3 cellular contexts compared by ENCODE assay signal in the genomic region with DNA sequence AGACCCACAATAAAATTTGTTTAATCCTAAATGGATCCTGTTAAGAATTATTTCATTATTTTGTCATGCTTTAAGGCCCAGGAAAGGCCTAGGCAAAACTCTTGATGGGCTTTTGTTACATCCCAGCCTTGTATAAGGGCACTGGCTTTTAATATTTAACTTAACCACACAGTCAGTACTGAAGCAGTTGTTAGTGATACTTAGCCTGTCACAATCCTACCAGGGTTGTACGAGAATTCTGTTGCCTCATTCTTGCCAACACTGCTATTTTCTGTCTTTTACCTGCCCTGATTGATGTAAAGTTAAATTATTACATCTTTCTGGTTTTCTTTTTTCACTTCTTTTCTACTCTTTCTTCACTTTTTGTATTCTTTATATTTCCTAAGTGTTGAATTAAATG.
TF ChIP-seq lines count a peak whose summit lies in the region.

No MANE protein-coding gene starts in this region.

TF ChIP-seq in GM12878, 131 proteins besides CTCF, POLR2A, EP300 and RAD21:
- peak; percentile 69; the same call in 1 of the 2 replicates for TF ChIP-seq ZNF24 (IDR thresholded peaks at IDR 0.05)
- TF ChIP-seq PAX5 (IDR thresholded peaks at IDR 0.05; ENCODE audit: borderline replicate concordance, low read depth, low read length): no peak

TF ChIP-seq in HepG2, 621 proteins besides CTCF, POLR2A, EP300 and RAD21 (continues in another document):
- TF ChIP-seq, protein P1, sequence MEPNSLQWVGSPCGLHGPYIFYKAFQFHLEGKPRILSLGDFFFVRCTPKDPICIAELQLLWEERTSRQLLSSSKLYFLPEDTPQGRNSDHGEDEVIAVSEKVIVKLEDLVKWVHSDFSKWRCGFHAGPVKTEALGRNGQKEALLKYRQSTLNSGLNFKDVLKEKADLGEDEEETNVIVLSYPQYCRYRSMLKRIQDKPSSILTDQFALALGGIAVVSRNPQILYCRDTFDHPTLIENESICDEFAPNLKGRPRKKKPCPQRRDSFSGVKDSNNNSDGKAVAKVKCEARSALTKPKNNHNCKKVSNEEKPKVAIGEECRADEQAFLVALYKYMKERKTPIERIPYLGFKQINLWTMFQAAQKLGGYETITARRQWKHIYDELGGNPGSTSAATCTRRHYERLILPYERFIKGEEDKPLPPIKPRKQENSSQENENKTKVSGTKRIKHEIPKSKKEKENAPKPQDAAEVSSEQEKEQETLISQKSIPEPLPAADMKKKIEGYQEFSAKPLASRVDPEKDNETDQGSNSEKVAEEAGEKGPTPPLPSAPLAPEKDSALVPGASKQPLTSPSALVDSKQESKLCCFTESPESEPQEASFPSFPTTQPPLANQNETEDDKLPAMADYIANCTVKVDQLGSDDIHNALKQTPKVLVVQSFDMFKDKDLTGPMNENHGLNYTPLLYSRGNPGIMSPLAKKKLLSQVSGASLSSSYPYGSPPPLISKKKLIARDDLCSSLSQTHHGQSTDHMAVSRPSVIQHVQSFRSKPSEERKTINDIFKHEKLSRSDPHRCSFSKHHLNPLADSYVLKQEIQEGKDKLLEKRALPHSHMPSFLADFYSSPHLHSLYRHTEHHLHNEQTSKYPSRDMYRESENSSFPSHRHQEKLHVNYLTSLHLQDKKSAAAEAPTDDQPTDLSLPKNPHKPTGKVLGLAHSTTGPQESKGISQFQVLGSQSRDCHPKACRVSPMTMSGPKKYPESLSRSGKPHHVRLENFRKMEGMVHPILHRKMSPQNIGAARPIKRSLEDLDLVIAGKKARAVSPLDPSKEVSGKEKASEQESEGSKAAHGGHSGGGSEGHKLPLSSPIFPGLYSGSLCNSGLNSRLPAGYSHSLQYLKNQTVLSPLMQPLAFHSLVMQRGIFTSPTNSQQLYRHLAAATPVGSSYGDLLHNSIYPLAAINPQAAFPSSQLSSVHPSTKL (CRISPR knock-in tag; IDR thresholded peaks at IDR 0.05): 0 out of 2 replicates have a peak, but pooled peaks have one; percentile 27
- 0 out of 2 replicates have a peak, but pooled peaks have one; percentile 29 for TF ChIP-seq ZNF12 (CRISPR knock-in tag; IDR thresholded peaks at IDR 0.05)
- TF ChIP-seq GATAD2A (CRISPR knock-in tag; IDR thresholded peaks at IDR 0.05): peak; percentile 44; the same call in 1 of the 2 replicates
- peak; percentile 69 for TF ChIP-seq CEBPG (CRISPR knock-in tag; IDR thresholded peaks at IDR 0.05)
- no peak for TF ChIP-seq ZNF768 (CRISPR knock-in tag; IDR thresholded peaks at IDR 0.05)
- TF ChIP-seq, protein P2, sequence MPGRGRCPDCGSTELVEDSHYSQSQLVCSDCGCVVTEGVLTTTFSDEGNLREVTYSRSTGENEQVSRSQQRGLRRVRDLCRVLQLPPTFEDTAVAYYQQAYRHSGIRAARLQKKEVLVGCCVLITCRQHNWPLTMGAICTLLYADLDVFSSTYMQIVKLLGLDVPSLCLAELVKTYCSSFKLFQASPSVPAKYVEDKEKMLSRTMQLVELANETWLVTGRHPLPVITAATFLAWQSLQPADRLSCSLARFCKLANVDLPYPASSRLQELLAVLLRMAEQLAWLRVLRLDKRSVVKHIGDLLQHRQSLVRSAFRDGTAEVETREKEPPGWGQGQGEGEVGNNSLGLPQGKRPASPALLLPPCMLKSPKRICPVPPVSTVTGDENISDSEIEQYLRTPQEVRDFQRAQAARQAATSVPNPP (CRISPR knock-in tag; IDR thresholded peaks at IDR 0.05): no peak
- no peak for TF ChIP-seq MTF2 (CRISPR knock-in tag; IDR thresholded peaks at IDR 0.05; ENCODE audit: borderline replicate concordance)
- TF ChIP-seq, protein P3, sequence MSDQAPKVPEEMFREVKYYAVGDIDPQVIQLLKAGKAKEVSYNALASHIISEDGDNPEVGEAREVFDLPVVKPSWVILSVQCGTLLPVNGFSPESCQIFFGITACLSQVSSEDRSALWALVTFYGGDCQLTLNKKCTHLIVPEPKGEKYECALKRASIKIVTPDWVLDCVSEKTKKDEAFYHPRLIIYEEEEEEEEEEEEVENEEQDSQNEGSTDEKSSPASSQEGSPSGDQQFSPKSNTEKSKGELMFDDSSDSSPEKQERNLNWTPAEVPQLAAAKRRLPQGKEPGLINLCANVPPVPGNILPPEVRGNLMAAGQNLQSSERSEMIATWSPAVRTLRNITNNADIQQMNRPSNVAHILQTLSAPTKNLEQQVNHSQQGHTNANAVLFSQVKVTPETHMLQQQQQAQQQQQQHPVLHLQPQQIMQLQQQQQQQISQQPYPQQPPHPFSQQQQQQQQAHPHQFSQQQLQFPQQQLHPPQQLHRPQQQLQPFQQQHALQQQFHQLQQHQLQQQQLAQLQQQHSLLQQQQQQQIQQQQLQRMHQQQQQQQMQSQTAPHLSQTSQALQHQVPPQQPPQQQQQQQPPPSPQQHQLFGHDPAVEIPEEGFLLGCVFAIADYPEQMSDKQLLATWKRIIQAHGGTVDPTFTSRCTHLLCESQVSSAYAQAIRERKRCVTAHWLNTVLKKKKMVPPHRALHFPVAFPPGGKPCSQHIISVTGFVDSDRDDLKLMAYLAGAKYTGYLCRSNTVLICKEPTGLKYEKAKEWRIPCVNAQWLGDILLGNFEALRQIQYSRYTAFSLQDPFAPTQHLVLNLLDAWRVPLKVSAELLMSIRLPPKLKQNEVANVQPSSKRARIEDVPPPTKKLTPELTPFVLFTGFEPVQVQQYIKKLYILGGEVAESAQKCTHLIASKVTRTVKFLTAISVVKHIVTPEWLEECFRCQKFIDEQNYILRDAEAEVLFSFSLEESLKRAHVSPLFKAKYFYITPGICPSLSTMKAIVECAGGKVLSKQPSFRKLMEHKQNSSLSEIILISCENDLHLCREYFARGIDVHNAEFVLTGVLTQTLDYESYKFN (CRISPR knock-in tag; conservative IDR thresholded peaks at IDR 0.05): peak; percentile 40; the same call in 1 of the 2 replicates
- no peak for TF ChIP-seq ZNF430 (CRISPR knock-in tag; IDR thresholded peaks at IDR 0.05)
- TF ChIP-seq ZNF513 (CRISPR knock-in tag; conservative IDR thresholded peaks at IDR 0.05): no peak
- TF ChIP-seq AGO1 (IDR thresholded peaks at IDR 0.05; ENCODE audit: low read depth, low read length, poor library complexity, severe bottlenecking): no peak
- TF ChIP-seq ZKSCAN1 (IDR thresholded peaks at IDR 0.05; ENCODE audit: low read length): 0 out of 2 replicates have a peak, but pooled peaks have one; percentile 27

TF ChIP-seq in GM12891, 5 proteins besides CTCF, POLR2A, EP300 and RAD21:
- no peak for TF ChIP-seq POU2F2 (IDR thresholded peaks at IDR 0.05; ENCODE audit: low read depth, low read length)
- no peak for TF ChIP-seq PAX5 (IDR thresholded peaks at IDR 0.05; ENCODE audit: insufficient read depth, low read length, severe bottlenecking)
- TF ChIP-seq SPI1 (IDR thresholded peaks at IDR 0.05; ENCODE audit: low read depth, low read length): no peak
- TF ChIP-seq POLR2AphosphoS5 (IDR thresholded peaks at IDR 0.05; ENCODE audit: low read depth, low read length): no peak
- TF ChIP-seq TAF1 (IDR thresholded peaks at IDR 0.05; ENCODE audit: low read depth, low read length): no peak
